In genomic region chr12:62732861-62733427, GRCh38 we compare ENCODE assay signal across 12 cellular contexts.
DNase-seq lines count a peak whose midpoint lies in the region; ATAC-seq, FAIRE-seq and TF ChIP-seq lines count a peak whose summit lies in the region.
"Had no signal": no experiment of that assay in that cellular context is flagged by ENCODE, and none has a peak within 500 bp of the region (broad histone marks: within the 10 kb centered on the region; RNA-seq: fewer than 3 reads in every experiment).

No MANE protein-coding gene starts in this region.

- H4K20me1 ChIP-seq in SK-N-SH (ENCODE audit: insufficient read depth) (no peaks in the 10 kb centered on the region), MM.1S (ENCODE audit: insufficient read depth, low read length) (no peaks in the 10 kb centered on the region)

- peak; percentile 64 for DNase-seq in H4 (ENCODE audit: low spot score)
- no peak for DNase-seq in SK-N-SH
- peak; percentile 83 for DNase-seq in fibroblast of the aortic adventitia (ENCODE audit: low read depth)
- no peak for DNase-seq in MM.1S
- no peak for DNase-seq in NCI-H510A (lab: John Stamatoyannopoulos, UW)
- DNase-seq in Right ventricle myocardium superior: no peak
- no peak for DNase-seq in NCI-H1048 (lab: John Stamatoyannopoulos, UW)
- DNase-seq: activated CD8-positive, alpha-beta T cell treated with anti-CD3 and anti-CD28 coated beads for 36 hours; CD4-positive, alpha-beta memory T cell; effector memory CD4-positive, alpha-beta T cell; NCI-H446 had no signal

- TF ChIP-seq EP300 in SK-N-SH (IDR thresholded peaks at IDR 0.05; ENCODE audit: borderline replicate concordance in 1 of 2, low read depth in 1 of 2, low read length in 1 of 2): no peak

- H3K9ac ChIP-seq in SK-N-SH (peak overlapping the region; percentile 13; the same call in 1 of the 2 replicates), MM.1S (ENCODE audit: low read length) (no peak overlapping the region)

- H3K36me3 ChIP-seq in SK-N-SH (replicated peaks in 1 of 2; ENCODE audit: control insufficient read depth in 1 of 2, insufficient read depth in 2 of 2, low read length in 1 of 2) (no peaks in the 10 kb centered on the region), MM.1S (replicated peaks; ENCODE audit: insufficient read depth, low read length) (no peaks in the 10 kb centered on the region)

- H3K4me1 ChIP-seq in SK-N-SH (ENCODE audit: control insufficient read depth in 1 of 2, insufficient read depth in 2 of 2, low read depth in 1 of 2, low read length in 1 of 2) (peaks cover 0 to 22% of the 10 kb centered on the region in 2 experiments; a peak in 3 of 4 replicates), MM.1S (ENCODE audit: low read length) (0 out of 2 replicates have a peak, but pooled peaks cover 6% of the 10 kb centered on the region)

- FAIRE-seq in A204.1 (lab: Jason Lieb, UNC): peak; percentile 64

- POLR2A ChIA-PET in SK-N-SH (lab: Yijun Ruan, JAX): no interaction called here

- H3K9me2 ChIP-seq in SK-N-SH: no peaks in the 10 kb centered on the region
- no peaks in the 10 kb centered on the region for H3K9me2 ChIP-seq in MM.1S (replicated peaks; ENCODE audit: insufficient read depth, low read length)

- H3K4me2 ChIP-seq in SK-N-SH (peak overlapping the region; percentile 46), MM.1S (ENCODE audit: low read depth, low read length) (no peak overlapping the region)

- WGBS in SK-N-SH (ENCODE audit: low lambda C conversion rate): 52% methylated on average over 8 of the region's 8 CpGs

- peak overlapping the region; percentile 79; the same call in 1 of the 2 replicates for H2AFZ ChIP-seq in SK-N-SH (ENCODE audit: low read depth)
- H2AFZ ChIP-seq in MM.1S (ENCODE audit: low read length): no peak overlapping the region

- no peaks in the 10 kb centered on the region for H3K79me2 ChIP-seq in SK-N-SH (ENCODE audit: insufficient read depth)
- no peaks in the 10 kb centered on the region for H3K79me2 ChIP-seq in MM.1S (ENCODE audit: low read length)

- intact Hi-C loops in Right ventricle myocardium superior (cut with DNase I): no loop called here

- H3K4me3 ChIP-seq in SK-N-SH (ENCODE audit: low read depth in 2 of 2, low read length in 1 of 2): no peak overlapping the region
- no peak overlapping the region for H3K4me3 ChIP-seq in fibroblast of the aortic adventitia (ENCODE audit: low read depth, low read length)
- no peak overlapping the region for H3K4me3 ChIP-seq in MM.1S (ENCODE audit: low read length)

- H3K9me3 ChIP-seq in SK-N-SH (no peaks in the 10 kb centered on the region), MM.1S (replicated peaks; ENCODE audit: insufficient read depth, low read length) (no peaks in the 10 kb centered on the region)

- peaks cover 32% of the 10 kb centered on the region for H3F3A ChIP-seq in SK-N-SH (replicated peaks; ENCODE audit: insufficient read depth)
- no peaks in the 10 kb centered on the region for H3F3A ChIP-seq in MM.1S (ENCODE audit: insufficient read depth, low read length)

- no peaks in the 10 kb centered on the region for H3K27me3 ChIP-seq in SK-N-SH (ENCODE audit: insufficient read depth)
- H3K27me3 ChIP-seq in MM.1S (replicated peaks; ENCODE audit: insufficient read depth, low read length): no peaks in the 10 kb centered on the region

- TF ChIP-seq RAD21 in SK-N-SH (IDR thresholded peaks at IDR 0.05; ENCODE audit: low read length): no peak

- H3K27ac ChIP-seq in SK-N-SH (ENCODE audit: low read depth in 2 of 2, low read length in 1 of 2) (peak overlapping the region; percentile 61 to 86; a peak in 3 of 4 replicates), MM.1S (ENCODE audit: low read length) (no peak overlapping the region)

- CTCF ChIA-PET in SK-N-SH (lab: Yijun Ruan, JAX): no interaction called here

- no peak for TF ChIP-seq CTCF in SK-N-SH (IDR thresholded peaks at IDR 0.05)
- no peak for TF ChIP-seq CTCF in fibroblast of the aortic adventitia (IDR thresholded peaks at IDR 0.05; ENCODE audit: insufficient read depth, low read length)
- TF ChIP-seq CTCF in MM.1S (IDR thresholded peaks at IDR 0.05; ENCODE audit: low read length): no peak

- no peak for ATAC-seq in Right ventricle myocardium superior (ENCODE audit: poor library complexity)
- ATAC-seq: activated CD8-positive, alpha-beta T cell treated with anti-CD3 and anti-CD28 coated beads for 36 hours had no signal

TF ChIP-seq in SK-N-SH, 30 proteins besides CTCF, POLR2A, EP300 and RAD21 (continues in another document):
- TF ChIP-seq SMC3 (IDR thresholded peaks at IDR 0.05; ENCODE audit: low read depth, low read length) (no peak), USF1 (IDR thresholded peaks at IDR 0.05; ENCODE audit: borderline replicate concordance, low read depth) (no peak), MXI1 (IDR thresholded peaks at IDR 0.05; ENCODE audit: low read depth, low read length) (no peak), SIN3A (IDR thresholded peaks at IDR 0.05; ENCODE audit: borderline replicate concordance, low read depth, low read length) (no peak), JUND (IDR thresholded peaks at IDR 0.05) (peak; percentile 59), NFIC (IDR thresholded peaks at IDR 0.05; ENCODE audit: borderline replicate concordance) (no peak), TCF12 (IDR thresholded peaks at IDR 0.05) (peak; percentile 27; the same call in 1 of the 2 replicates), FOXM1 (IDR thresholded peaks at IDR 0.05; ENCODE audit: low read depth) (no peak), RXRA (IDR thresholded peaks at IDR 0.05; ENCODE audit: borderline replicate concordance, low read depth) (peak; percentile 79; the same call in 1 of the 2 replicates), REST (IDR thresholded peaks at IDR 0.05; ENCODE audit: low read depth, low read length) (no peak), GATA2 (CRISPR knock-in tag; IDR thresholded peaks at IDR 0.05) (no peak), GABPA (IDR thresholded peaks at IDR 0.05; ENCODE audit: low read depth) (no peak), EZH2phosphoT487 (IDR thresholded peaks at IDR 0.05; ENCODE audit: borderline replicate concordance, low read depth) (no peak), PBX3 (IDR thresholded peaks at IDR 0.05) (no peak), FOXJ3 (CRISPR knock-in tag; IDR thresholded peaks at IDR 0.05) (no peak), ZBTB33 (IDR thresholded peaks at IDR 0.05; ENCODE audit: borderline replicate concordance, low read depth) (no peak), POLR2AphosphoS5 (IDR thresholded peaks at IDR 0.05; ENCODE audit: low read depth, low read length) (no peak), RCOR1 (IDR thresholded peaks at IDR 0.05; ENCODE audit: low read length) (no peak)

Comparison
In these comparisons a context has a peak if more than half of its experiments do, and no peak if none do; other contexts are left out.
1. DNase-seq: peak in H4 (single experiment) and fibroblast of the aortic adventitia (single experiment); none in SK-N-SH (single experiment), MM.1S (single experiment), NCI-H510A (single experiment), Right ventricle myocardium superior (single experiment) and NCI-H1048 (single experiment).